22 cellular contexts compared by ENCODE assay signal in the genomic region with DNA sequence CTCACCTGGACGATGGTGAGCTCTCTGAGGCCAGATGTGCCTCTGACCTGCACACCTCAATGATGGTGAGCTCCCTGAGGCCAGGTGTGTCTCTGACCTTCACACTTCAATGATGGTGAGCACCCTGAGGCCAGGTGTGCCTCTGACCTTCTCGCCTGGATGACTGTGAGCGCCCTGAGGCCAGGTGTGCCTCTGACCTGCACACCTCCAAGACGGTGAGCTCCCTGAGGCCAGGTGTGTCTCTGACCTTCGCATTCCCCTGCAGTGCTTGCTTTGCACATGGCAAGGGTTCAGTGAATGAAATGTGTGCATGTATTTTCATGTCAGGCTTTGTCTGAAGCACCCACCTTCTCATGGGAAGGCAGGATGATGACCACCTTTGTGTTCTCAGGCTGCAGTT.
"Had no signal": no experiment of that assay in that cellular context is flagged by ENCODE, and none has a peak within 500 bp of the region (broad histone marks: within the 10 kb centered on the region; RNA-seq: fewer than 3 reads in every experiment).

No MANE protein-coding gene starts in this region.

- H3K4me1 Mint-ChIP-seq: stimulated activated effector memory CD8-positive, alpha-beta T cell treated with anti-CD3 and anti-CD28 coated beads, Interleukin-12 subunit alpha, Interleukin-12 subunit beta, amount 100 ng/mL, for 72 hours had no signal

- H3K27ac Mint-ChIP-seq: dendritic cell treated with granulocyte-macrophage colony-stimulating factor and Interleukin-4, amounts not matched to agents 40 ng/mL and 50 ng/mL, for 4 days; immature natural killer cell; natural killer cell; progenitor cell of endocrine pancreas; stimulated activated effector memory CD8-positive, alpha-beta T cell treated with anti-CD3 and anti-CD28 coated beads, Interleukin-12 subunit alpha, Interleukin-12 subunit beta, amount 100 ng/mL, for 72 hours had no signal

- ATAC-seq: left ventricle myocardium superior; lower lobe of right lung; natural killer cell; pancreas; sciatic nerve; stimulated activated effector memory CD8-positive, alpha-beta T cell treated with anti-CD3 and anti-CD28 coated beads, Interleukin-12 subunit alpha, Interleukin-12 subunit beta, amount 100 ng/mL, for 72 hours; upper lobe of right lung had no signal

- H3K36me3 ChIP-seq: esophagus squamous epithelium, lower lobe of right lung, pancreas, right atrium auricular region, stomach, tibial artery, upper lobe of right lung, uterus had no signal

- H3K36me3 Mint-ChIP-seq: immature natural killer cell; natural killer cell; stimulated activated effector memory CD8-positive, alpha-beta T cell treated with anti-CD3 and anti-CD28 coated beads, Interleukin-12 subunit alpha, Interleukin-12 subunit beta, amount 100 ng/mL, for 72 hours had no signal

- H3K9me3 Mint-ChIP-seq: immature natural killer cell; natural killer cell; stimulated activated effector memory CD8-positive, alpha-beta T cell treated with anti-CD3 and anti-CD28 coated beads, Interleukin-12 subunit alpha, Interleukin-12 subunit beta, amount 100 ng/mL, for 72 hours had no signal

- H3K27ac ChIP-seq: esophagus squamous epithelium, lower lobe of right lung, pancreas, right atrium auricular region, stomach, tibial artery, upper lobe of right lung, uterus had no signal

- H3K4me3 ChIP-seq: esophagus squamous epithelium, lower lobe of right lung, pancreas, right atrium auricular region, stomach, tibial artery, upper lobe of right lung, uterus had no signal

- H3K4me3 Mint-ChIP-seq: dendritic cell treated with granulocyte-macrophage colony-stimulating factor and Interleukin-4, amounts not matched to agents 40 ng/mL and 50 ng/mL, for 4 days; immature natural killer cell; natural killer cell; stimulated activated effector memory CD8-positive, alpha-beta T cell treated with anti-CD3 and anti-CD28 coated beads, Interleukin-12 subunit alpha, Interleukin-12 subunit beta, amount 100 ng/mL, for 72 hours had no signal

- H3K9me3 ChIP-seq: esophagus squamous epithelium, lower lobe of right lung, pancreas, right atrium auricular region, stomach, tibial artery, upper lobe of right lung, uterus had no signal

- DNase-seq: effector memory CD4-positive, alpha-beta T cell; esophagus squamous epithelium; foreskin melanocyte; hypothalamus; immature natural killer cell; left ventricle myocardium superior; lower lobe of right lung; natural killer cell; occipital lobe; stimulated activated CD4-positive, alpha-beta T cell treated with anti-CD3 and anti-CD28 coated beads, Interleukin-2, amount 100 ng/mL, for 24 hours; stimulated activated CD4-positive, alpha-beta T cell treated with anti-CD3 and anti-CD28 coated beads, Interleukin-4, amount 100 ng/mL, for 24 hours; stimulated activated naive CD4-positive, alpha-beta T cell treated with Interleukin-2 at 50 U/mL for 16 hours; stomach; tibial artery; upper lobe of right lung; uterus had no signal

- H3K4me1 ChIP-seq: lower lobe of right lung, pancreas, right atrium auricular region, stomach, tibial artery, upper lobe of right lung, uterus had no signal

- H3K27me3 Mint-ChIP-seq: dendritic cell treated with granulocyte-macrophage colony-stimulating factor and Interleukin-4, amounts not matched to agents 40 ng/mL and 50 ng/mL, for 4 days; progenitor cell of endocrine pancreas had no signal

- H3K27me3 ChIP-seq: pancreas, right atrium auricular region, stomach, upper lobe of right lung, uterus had no signal
